1 cellular context compared by ENCODE assay signal in genomic region chr16:81453091-81453728, GRCh38.
TF ChIP-seq lines count a peak whose summit lies in the region.

No MANE protein-coding gene starts in this region.

TF ChIP-seq in HepG2, 621 proteins besides CTCF, POLR2A, EP300 and RAD21 (continued from another document and continues in another):
- TF ChIP-seq ZNF503 (CRISPR knock-in tag; IDR thresholded peaks at IDR 0.05) (no peak), ZFP62 (CRISPR knock-in tag; IDR thresholded peaks at IDR 0.05) (no peak), NKX3-1 (CRISPR knock-in tag; IDR thresholded peaks at IDR 0.05) (no peak), JUN (CRISPR knock-in tag; IDR thresholded peaks at IDR 0.05) (no peak), ZNF720 (CRISPR knock-in tag; IDR thresholded peaks at IDR 0.05) (no peak), ZIK1 (CRISPR knock-in tag; IDR thresholded peaks at IDR 0.05; ENCODE audit: borderline replicate concordance, low read depth) (no peak), ZNF33A (CRISPR knock-in tag; IDR thresholded peaks at IDR 0.05; ENCODE audit: borderline replicate concordance) (no peak), ZNF546 (CRISPR knock-in tag; conservative IDR thresholded peaks at IDR 0.05) (no peak), MTA1 (CRISPR knock-in tag; IDR thresholded peaks at IDR 0.05; ENCODE audit: borderline replicate concordance) (no peak), FOXO1 (CRISPR knock-in tag; IDR thresholded peaks at IDR 0.05) (peak; percentile 70), REL (CRISPR knock-in tag; conservative IDR thresholded peaks at IDR 0.05) (no peak), TP53 (CRISPR knock-in tag; conservative IDR thresholded peaks at IDR 0.05) (no peak), SNAPC2 (CRISPR knock-in tag; IDR thresholded peaks at IDR 0.05) (no peak), ZNF501 (CRISPR knock-in tag; IDR thresholded peaks at IDR 0.05) (0 out of 2 replicates have a peak, but pooled peaks have one; percentile 55), HINFP (CRISPR knock-in tag; IDR thresholded peaks at IDR 0.05; ENCODE audit: low read depth) (no peak), PAF1 (CRISPR knock-in tag; IDR thresholded peaks at IDR 0.05) (no peak), AHDC1 (CRISPR knock-in tag; IDR thresholded peaks at IDR 0.05; ENCODE audit: borderline replicate concordance) (no peak), IRX3 (CRISPR knock-in tag; IDR thresholded peaks at IDR 0.05; ENCODE audit: borderline replicate concordance, low read depth) (no peak), PTBP1 (IDR thresholded peaks at IDR 0.05; ENCODE audit: low read depth, low read length, poor library complexity, severe bottlenecking) (no peak), ZFX (CRISPR knock-in tag; IDR thresholded peaks at IDR 0.05; ENCODE audit: low read depth) (0 out of 2 replicates have a peak, but pooled peaks have one; percentile 21), ZNF414 (CRISPR knock-in tag; IDR thresholded peaks at IDR 0.05) (peak; percentile 36; the same call in 1 of the 2 replicates), ATRX (CRISPR knock-in tag; IDR thresholded peaks at IDR 0.05; ENCODE audit: borderline replicate concordance) (no peak), NR2F2 (IDR thresholded peaks at IDR 0.05; ENCODE audit: borderline replicate concordance, low read depth) (no peak), ELF1 (CRISPR knock-in tag; IDR thresholded peaks at IDR 0.05) (no peak), ZNF335 (CRISPR knock-in tag; IDR thresholded peaks at IDR 0.05) (no peak), KIAA2018 (CRISPR knock-in tag; IDR thresholded peaks at IDR 0.05; ENCODE audit: borderline replicate concordance) (no peak), RARA (CRISPR knock-in tag; IDR thresholded peaks at IDR 0.05) (peak; percentile 26), ZNF562 (CRISPR knock-in tag; IDR thresholded peaks at IDR 0.05; ENCODE audit: borderline replicate concordance) (no peak)
- TF ChIP-seq, protein P1, sequence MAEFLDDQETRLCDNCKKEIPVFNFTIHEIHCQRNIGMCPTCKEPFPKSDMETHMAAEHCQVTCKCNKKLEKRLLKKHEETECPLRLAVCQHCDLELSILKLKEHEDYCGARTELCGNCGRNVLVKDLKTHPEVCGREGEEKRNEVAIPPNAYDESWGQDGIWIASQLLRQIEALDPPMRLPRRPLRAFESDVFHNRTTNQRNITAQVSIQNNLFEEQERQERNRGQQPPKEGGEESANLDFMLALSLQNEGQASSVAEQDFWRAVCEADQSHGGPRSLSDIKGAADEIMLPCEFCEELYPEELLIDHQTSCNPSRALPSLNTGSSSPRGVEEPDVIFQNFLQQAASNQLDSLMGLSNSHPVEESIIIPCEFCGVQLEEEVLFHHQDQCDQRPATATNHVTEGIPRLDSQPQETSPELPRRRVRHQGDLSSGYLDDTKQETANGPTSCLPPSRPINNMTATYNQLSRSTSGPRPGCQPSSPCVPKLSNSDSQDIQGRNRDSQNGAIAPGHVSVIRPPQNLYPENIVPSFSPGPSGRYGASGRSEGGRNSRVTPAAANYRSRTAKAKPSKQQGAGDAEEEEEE (CRISPR knock-in tag; IDR thresholded peaks at IDR 0.05; ENCODE audit: borderline replicate concordance), result no peak
- TF ChIP-seq, protein P2, sequence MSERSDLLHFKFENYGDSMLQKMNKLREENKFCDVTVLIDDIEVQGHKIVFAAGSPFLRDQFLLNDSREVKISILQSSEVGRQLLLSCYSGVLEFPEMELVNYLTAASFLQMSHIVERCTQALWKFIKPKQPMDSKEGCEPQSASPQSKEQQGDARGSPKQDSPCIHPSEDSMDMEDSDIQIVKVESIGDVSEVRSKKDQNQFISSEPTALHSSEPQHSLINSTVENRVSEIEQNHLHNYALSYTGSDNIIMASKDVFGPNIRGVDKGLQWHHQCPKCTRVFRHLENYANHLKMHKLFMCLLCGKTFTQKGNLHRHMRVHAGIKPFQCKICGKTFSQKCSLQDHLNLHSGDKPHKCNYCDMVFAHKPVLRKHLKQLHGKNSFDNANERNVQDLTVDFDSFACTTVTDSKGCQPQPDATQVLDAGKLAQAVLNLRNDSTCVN (CRISPR knock-in tag; IDR thresholded peaks at IDR 0.05; ENCODE audit: borderline replicate concordance), result no peak
- TF ChIP-seq, protein P3, sequence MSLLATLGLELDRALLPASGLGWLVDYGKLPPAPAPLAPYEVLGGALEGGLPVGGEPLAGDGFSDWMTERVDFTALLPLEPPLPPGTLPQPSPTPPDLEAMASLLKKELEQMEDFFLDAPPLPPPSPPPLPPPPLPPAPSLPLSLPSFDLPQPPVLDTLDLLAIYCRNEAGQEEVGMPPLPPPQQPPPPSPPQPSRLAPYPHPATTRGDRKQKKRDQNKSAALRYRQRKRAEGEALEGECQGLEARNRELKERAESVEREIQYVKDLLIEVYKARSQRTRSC (CRISPR knock-in tag; IDR thresholded peaks at IDR 0.05; ENCODE audit: low read depth), result no peak
- TF ChIP-seq, protein P4, sequence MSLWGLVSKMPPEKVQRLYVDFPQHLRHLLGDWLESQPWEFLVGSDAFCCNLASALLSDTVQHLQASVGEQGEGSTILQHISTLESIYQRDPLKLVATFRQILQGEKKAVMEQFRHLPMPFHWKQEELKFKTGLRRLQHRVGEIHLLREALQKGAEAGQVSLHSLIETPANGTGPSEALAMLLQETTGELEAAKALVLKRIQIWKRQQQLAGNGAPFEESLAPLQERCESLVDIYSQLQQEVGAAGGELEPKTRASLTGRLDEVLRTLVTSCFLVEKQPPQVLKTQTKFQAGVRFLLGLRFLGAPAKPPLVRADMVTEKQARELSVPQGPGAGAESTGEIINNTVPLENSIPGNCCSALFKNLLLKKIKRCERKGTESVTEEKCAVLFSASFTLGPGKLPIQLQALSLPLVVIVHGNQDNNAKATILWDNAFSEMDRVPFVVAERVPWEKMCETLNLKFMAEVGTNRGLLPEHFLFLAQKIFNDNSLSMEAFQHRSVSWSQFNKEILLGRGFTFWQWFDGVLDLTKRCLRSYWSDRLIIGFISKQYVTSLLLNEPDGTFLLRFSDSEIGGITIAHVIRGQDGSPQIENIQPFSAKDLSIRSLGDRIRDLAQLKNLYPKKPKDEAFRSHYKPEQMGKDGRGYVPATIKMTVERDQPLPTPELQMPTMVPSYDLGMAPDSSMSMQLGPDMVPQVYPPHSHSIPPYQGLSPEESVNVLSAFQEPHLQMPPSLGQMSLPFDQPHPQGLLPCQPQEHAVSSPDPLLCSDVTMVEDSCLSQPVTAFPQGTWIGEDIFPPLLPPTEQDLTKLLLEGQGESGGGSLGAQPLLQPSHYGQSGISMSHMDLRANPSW (CRISPR knock-in tag; IDR thresholded peaks at IDR 0.05; ENCODE audit: borderline replicate concordance), result no peak
